ENCODE assay signal across 8 cellular contexts in genomic region chr14:72420749-72421452, GRCh38.
DNase-seq lines count a peak whose midpoint lies in the region; ATAC-seq, FAIRE-seq and TF ChIP-seq lines count a peak whose summit lies in the region.

No MANE protein-coding gene starts in this region.

- H3K36me3 ChIP-seq in GM12878 (ENCODE audit: control insufficient read depth in 2 of 2, insufficient read depth in 2 of 2, low read length in 1 of 2): no peaks in the 10 kb centered on the region
- H3K36me3 ChIP-seq in iPS DF 6.9 (ENCODE audit: control insufficient read depth, insufficient read depth, low read length): no peaks in the 10 kb centered on the region

- TF ChIP-seq EP300 in GM12878 (IDR thresholded peaks at IDR 0.05; ENCODE audit: borderline replicate concordance in 1 of 2, control insufficient read depth in 1 of 2, low read depth in 2 of 2, low read length in 2 of 2): no peak

- DNase-seq in GM10248 (ENCODE audit: extremely low spot score): peak; percentile 65
- DNase-seq in MV-4-11 (lab: John Stamatoyannopoulos, UW): peak; percentile 59
- peak; percentile 17 for DNase-seq in T-helper 22 cell (ENCODE audit: low read depth)
- DNase-seq in GM12878 (ENCODE audit: low read depth, low spot score): peak; percentile 49
- DNase-seq in iPS DF 6.9 (ENCODE audit: low read depth, low spot score): peak; percentile 63
- peak; percentile 69 for DNase-seq in stimulated activated CD4-positive, alpha-beta T cell treated with anti-CD3 and anti-CD28 coated beads, Interleukin-12 subunit alpha, Interleukin-12 subunit beta, amount 100 ng/mL, for 4 hours
- no peak for DNase-seq in GF-D8 (lab: John Stamatoyannopoulos, UW)

- no peaks in the 10 kb centered on the region for H3K4me1 ChIP-seq in GM12878 (ENCODE audit: control insufficient read depth, insufficient read depth, low read length)
- H3K4me1 ChIP-seq in iPS DF 6.9 (ENCODE audit: control insufficient read depth, insufficient read depth, low read length): no peaks in the 10 kb centered on the region; the same call in 1 of the 2 replicates

- intact Hi-C loops in GM12878 (cut with micrococcal nuclease; ENCODE audit: unreplicated experiment): loop anchor here (2.0 to 5.0 kb wide), 3 partner anchors 129 to 488 kb away; partner anchors contain the start of gene RGS6

- in situ Hi-C loops in GM12878 (cut with MboI): no loop called here

- CTCF ChIA-PET in GM10248 (lab: Yijun Ruan, JAX): interaction anchor here (0.6 to 8.0 kb wide), 14 partner anchors 15 to 668 kb away, joined by 3 to 83 read pairs (median 4); partner anchors contain the start of gene RGS6
- CTCF ChIA-PET in GM12878 (lab: Yijun Ruan, JAX): interaction anchor here (0.6 to 5.8 kb wide), 35 partner anchors 9 to 1050 kb away, joined by 3 to 34 read pairs (median 4); partner anchors contain the start of gene RGS6

- RAD21 ChIA-PET in GM12878 (lab: Charles Lee; ENCODE audit: unreplicated experiment): interaction anchor here (0.9 to 2.5 kb wide), 14 partner anchors 18 to 665 kb away, joined by 3 to 11 read pairs (median 4); partner anchors contain the start of gene RGS6

- peak overlapping the region; percentile 45; the same call in 1 of the 2 replicates for H3K4me2 ChIP-seq in GM12878 (ENCODE audit: control insufficient read depth, insufficient read depth)

- H3K4me3 ChIP-seq in GM12878: no peak overlapping the region
- no peak overlapping the region for H3K4me3 ChIP-seq in iPS DF 6.9 (ENCODE audit: low read length)

- peak; percentile 92 for FAIRE-seq in GM12878 (lab: Jason Lieb, UNC)

- SMC1A ChIA-PET in GM12878 (lab: Charles Lee; ENCODE audit: uncharacterized antibody, unreplicated experiment): interaction anchor here (0.5 to 3.0 kb wide), 23 partner anchors 14 to 1316 kb away, joined by 3 to 14 read pairs (median 4); partner anchors contain the start of gene RGS6

- H3K9ac ChIP-seq in GM12878 (ENCODE audit: control insufficient read depth, insufficient read depth, low read length): no peak overlapping the region

- H4K20me1 ChIP-seq in GM12878 (ENCODE audit: control insufficient read depth, insufficient read depth): no peaks in the 10 kb centered on the region

- POLR2A ChIA-PET in GM10248 (lab: Yijun Ruan, JAX): no interaction called here
- POLR2A ChIA-PET in GM12878 (lab: Charles Lee): no interaction called here

- H3K27me3 ChIP-seq in GM12878 (replicated peaks in 1 of 2; ENCODE audit: control insufficient read depth in 2 of 2, insufficient read depth in 2 of 2, low read length in 1 of 2) (no peaks in the 10 kb centered on the region), iPS DF 6.9 (ENCODE audit: control insufficient read depth, insufficient read depth, low read length) (no peaks in the 10 kb centered on the region)

- BruUV-seq in GM12878 (replicated peaks; lab: Mats Ljungman, UMichigan): no TSS peak

- TF ChIP-seq RAD21 in GM12878 (IDR thresholded peaks at IDR 0.05; ENCODE audit: insufficient read depth, low read depth, low read length): peak; percentile 99

- no peak overlapping the region; the same call in 1 of the 2 replicates for H2AFZ ChIP-seq in GM12878 (ENCODE audit: control insufficient read depth, low read depth, low read length)

- H3K27ac ChIP-seq in GM12878 (ENCODE audit: control insufficient read depth, insufficient read depth) (no peak overlapping the region), iPS DF 6.9 (ENCODE audit: low read length) (no peak overlapping the region)

- 29% methylated on average over 16 of the region's 16 CpGs for WGBS in GM12878 (ENCODE audit: insufficient coverage, insufficient replicate concordance, low lambda C conversion rate, missing lambda C conversion rate)
- no CpG with 5 or more reads among the region's 16 CpGs for WGBS in iPS DF 6.9 (ENCODE audit: insufficient coverage, insufficient read length)

- H3K9me3 ChIP-seq in GM12878 (replicated peaks; ENCODE audit: control insufficient read depth, insufficient read depth, low read length): no peaks in the 10 kb centered on the region; the same call in 2 of the 3 replicates
- no peaks in the 10 kb centered on the region for H3K9me3 ChIP-seq in iPS DF 6.9 (ENCODE audit: control insufficient read depth, insufficient read depth, low read length)

- TF ChIP-seq POLR2A in GM12878 (IDR thresholded peaks at IDR 0.05; ENCODE audit: low read depth, low read length): no peak

- peak; percentile 83 for ATAC-seq in GM12878
- ATAC-seq in GM19452 (IDR thresholded peaks at IDR 0.05; ENCODE audit: unreplicated experiment): no peak

- no peaks in the 10 kb centered on the region for H3K79me2 ChIP-seq in GM12878 (ENCODE audit: control insufficient read depth, insufficient read depth, low read length)

- TF ChIP-seq CTCF in GM10248 (IDR thresholded peaks at IDR 0.05; ENCODE audit: control extremely low read depth, extremely low read depth, low read depth, missing control alignments) (peak; percentile 92), GM12878 (IDR thresholded peaks at IDR 0.05 in 2 of 3, conservative IDR thresholded peaks at IDR 0.05 in 1 of 3; ENCODE audit: control insufficient read depth in 2 of 3, extremely low read depth in 1 of 3, insufficient read depth in 1 of 3, low read depth in 3 of 3, low read length in 3 of 3) (peak; percentile 91 to 97 (median 95))

TF ChIP-seq in GM12878, 131 proteins besides CTCF, POLR2A, EP300 and RAD21:
- TF ChIP-seq SMC3 (IDR thresholded peaks at IDR 0.05; ENCODE audit: borderline replicate concordance, low read length) (peak; percentile 90), CBFB (IDR thresholded peaks at IDR 0.05; ENCODE audit: low read depth) (no peak), FOXM1 (IDR thresholded peaks at IDR 0.05; ENCODE audit: low read depth, low read length) (peak; percentile 50; the same call in 1 of the 2 replicates), RUNX3 (IDR thresholded peaks at IDR 0.05; ENCODE audit: low read length) (peak; percentile 61), SPI1 (IDR thresholded peaks at IDR 0.05; ENCODE audit: borderline replicate concordance, insufficient read depth, low read depth, low read length) (peak; percentile 62; the same call in 1 of the 2 replicates), HCFC1 (IDR thresholded peaks at IDR 0.05; ENCODE audit: low read length) (no peak), YY1 (IDR thresholded peaks at IDR 0.05; ENCODE audit: low read depth, low read length) (peak; percentile 59; the same call in 1 of the 2 replicates)
- TF ChIP-seq, protein P1, sequence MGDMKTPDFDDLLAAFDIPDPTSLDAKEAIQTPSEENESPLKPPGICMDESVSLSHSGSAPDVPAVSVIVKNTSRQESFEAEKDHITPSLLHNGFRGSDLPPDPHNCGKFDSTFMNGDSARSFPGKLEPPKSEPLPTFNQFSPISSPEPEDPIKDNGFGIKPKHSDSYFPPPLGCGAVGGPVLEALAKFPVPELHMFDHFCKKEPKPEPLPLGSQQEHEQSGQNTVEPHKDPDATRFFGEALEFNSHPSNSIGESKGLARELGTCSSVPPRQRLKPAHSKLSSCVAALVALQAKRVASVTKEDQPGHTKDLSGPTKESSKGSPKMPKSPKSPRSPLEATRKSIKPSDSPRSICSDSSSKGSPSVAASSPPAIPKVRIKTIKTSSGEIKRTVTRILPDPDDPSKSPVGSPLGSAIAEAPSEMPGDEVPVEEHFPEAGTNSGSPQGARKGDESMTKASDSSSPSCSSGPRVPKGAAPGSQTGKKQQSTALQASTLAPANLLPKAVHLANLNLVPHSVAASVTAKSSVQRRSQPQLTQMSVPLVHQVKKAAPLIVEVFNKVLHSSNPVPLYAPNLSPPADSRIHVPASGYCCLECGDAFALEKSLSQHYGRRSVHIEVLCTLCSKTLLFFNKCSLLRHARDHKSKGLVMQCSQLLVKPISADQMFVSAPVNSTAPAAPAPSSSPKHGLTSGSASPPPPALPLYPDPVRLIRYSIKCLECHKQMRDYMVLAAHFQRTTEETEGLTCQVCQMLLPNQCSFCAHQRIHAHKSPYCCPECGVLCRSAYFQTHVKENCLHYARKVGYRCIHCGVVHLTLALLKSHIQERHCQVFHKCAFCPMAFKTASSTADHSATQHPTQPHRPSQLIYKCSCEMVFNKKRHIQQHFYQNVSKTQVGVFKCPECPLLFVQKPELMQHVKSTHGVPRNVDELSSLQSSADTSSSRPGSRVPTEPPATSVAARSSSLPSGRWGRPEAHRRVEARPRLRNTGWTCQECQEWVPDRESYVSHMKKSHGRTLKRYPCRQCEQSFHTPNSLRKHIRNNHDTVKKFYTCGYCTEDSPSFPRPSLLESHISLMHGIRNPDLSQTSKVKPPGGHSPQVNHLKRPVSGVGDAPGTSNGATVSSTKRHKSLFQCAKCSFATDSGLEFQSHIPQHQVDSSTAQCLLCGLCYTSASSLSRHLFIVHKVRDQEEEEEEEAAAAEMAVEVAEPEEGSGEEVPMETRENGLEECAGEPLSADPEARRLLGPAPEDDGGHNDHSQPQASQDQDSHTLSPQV (IDR thresholded peaks at IDR 0.05): 0 out of 2 replicates have a peak, but pooled peaks have one; percentile 9
